21 cellular contexts compared by ENCODE assay signal in genomic region chr17:29071303-29071702, GRCh38.
"Had no signal": no experiment of that assay in that cellular context is flagged by ENCODE, and none has a peak within 500 bp of the region (broad histone marks: within the 10 kb centered on the region; RNA-seq: fewer than 3 reads in every experiment).

No MANE protein-coding gene starts in this region.

- H3K27me3 Mint-ChIP-seq: activated naive CD8-positive, alpha-beta T cell treated with anti-CD3 and anti-CD28 coated beads, Interleukin-2, amount 50 U/mL, for 24 hours had no signal

- H3K36me3 Mint-ChIP-seq: activated naive CD4-positive, alpha-beta T cell treated with anti-CD3 and anti-CD28 coated beads, Interleukin-2, amount 50 U/mL, for 72 hours; WTC11 had no signal

- ATAC-seq: activated naive CD4-positive, alpha-beta T cell treated with anti-CD3 and anti-CD28 coated beads, Interleukin-2, amount 50 U/mL, for 72 hours; activated naive CD8-positive, alpha-beta T cell treated with anti-CD3 and anti-CD28 coated beads, Interleukin-2, amount 50 U/mL, for 24 hours; activated T-cell treated with anti-CD3 and anti-CD28 coated beads, Interleukin-2, amount 50 U/mL, for 4 hours; PC-3; WTC11 had no signal

- H3K9me3 Mint-ChIP-seq: activated naive CD4-positive, alpha-beta T cell treated with anti-CD3 and anti-CD28 coated beads, Interleukin-2, amount 50 U/mL, for 72 hours; activated naive CD8-positive, alpha-beta T cell treated with anti-CD3 and anti-CD28 coated beads, Interleukin-2, amount 50 U/mL, for 24 hours; activated T-cell treated with anti-CD3 and anti-CD28 coated beads, Interleukin-2, amount 50 U/mL, for 4 hours; T-helper 1 cell treated with Interleukin-12 subunit alpha and Interleukin-12 subunit beta and Interleukin-4 antibody, amounts not matched to agents 30 μg/mL and 1 μg/mL, for 36 hours; WTC11 had no signal

- H3K4me1 Mint-ChIP-seq: activated naive CD8-positive, alpha-beta T cell treated with anti-CD3 and anti-CD28 coated beads, Interleukin-2, amount 50 U/mL, for 24 hours had no signal

- H3K4me3 ChIP-seq: cardiac muscle cell had no signal

- DNase-seq: activated CD4-positive, alpha-beta T cell treated with anti-CD3 and anti-CD28 coated beads for 48 hours; activated CD4-positive, alpha-beta T cell treated with anti-CD3 and anti-CD28 coated beads, Interleukin-2, amount 50 U/mL, for 48 hours; activated CD4-positive, CD25-positive, alpha-beta regulatory T cell treated with anti-CD3 and anti-CD28 coated beads, Interleukin-2, amount 50 U/mL, for 72 hours; activated CD8-positive, alpha-beta memory T cell treated with anti-CD3 and anti-CD28 coated beads for 24 hours; activated effector memory CD4-positive, alpha-beta T cell treated with anti-CD3 and anti-CD28 coated beads, Interleukin-2, amount 50 U/mL, for 16 hours; activated naive CD4-positive, alpha-beta T cell treated with Interleukin-2 at 50 U/mL for 16 hours; activated naive CD8-positive, alpha-beta T cell treated with anti-CD3 and anti-CD28 coated beads, Interleukin-2, amount 50 U/mL, for 24 hours; activated T-cell treated with anti-CD3 and anti-CD28 coated beads, Interleukin-2, amount 50 U/mL, for 4 hours; amniotic stem cell; brain microvascular endothelial cell; MM.1S; NCI-H146; NCI-H187 treated with DMSO at 0.1 percent for 48 hours; NCI-H2081 treated with DMSO at 0.1 percent for 48 hours; NCI-H446; PC-3; SHP77 treated with DMSO at 0.1 percent for 48 hours had no signal

- H3K27ac ChIP-seq: brain microvascular endothelial cell had no signal

- H3K27ac Mint-ChIP-seq: activated naive CD8-positive, alpha-beta T cell treated with anti-CD3 and anti-CD28 coated beads, Interleukin-2, amount 50 U/mL, for 24 hours; T-helper 1 cell treated with Interleukin-12 subunit alpha and Interleukin-12 subunit beta and Interleukin-4 antibody, amounts not matched to agents 30 μg/mL and 1 μg/mL, for 36 hours had no signal

- H3K4me3 Mint-ChIP-seq: activated naive CD8-positive, alpha-beta T cell treated with anti-CD3 and anti-CD28 coated beads, Interleukin-2, amount 50 U/mL, for 24 hours; activated T-cell treated with anti-CD3 and anti-CD28 coated beads, Interleukin-2, amount 50 U/mL, for 4 hours; T-helper 1 cell treated with Interleukin-12 subunit alpha and Interleukin-12 subunit beta and Interleukin-4 antibody, amounts not matched to agents 30 μg/mL and 1 μg/mL, for 36 hours; WTC11 had no signal

- H3K36me3 ChIP-seq: brain microvascular endothelial cell had no signal
